ENCODE assay signal across 1 cellular context in genomic region chr2:28392297-28393114, GRCh38.
TF ChIP-seq lines count a peak whose summit lies in the region.

Gene FOSL2, plus strand, starts transcription at chr2:28392858. Its CDS starts 863 bp downstream, at chr2:28393721.

TF ChIP-seq in HepG2, 621 proteins besides CTCF, POLR2A, EP300 and RAD21 (continued from another document and continues in another):
- TF ChIP-seq ZBTB25 (CRISPR knock-in tag; IDR thresholded peaks at IDR 0.05) (peak; percentile 92), MIXL1 (CRISPR knock-in tag; IDR thresholded peaks at IDR 0.05) (peak; percentile 77), ZNF343 (CRISPR knock-in tag; IDR thresholded peaks at IDR 0.05) (no peak), THAP8 (CRISPR knock-in tag; IDR thresholded peaks at IDR 0.05; ENCODE audit: borderline replicate concordance) (no peak), DZIP1 (CRISPR knock-in tag; IDR thresholded peaks at IDR 0.05) (peak; percentile 66; the same call in 1 of the 2 replicates), ZFX (CRISPR knock-in tag; IDR thresholded peaks at IDR 0.05; ENCODE audit: low read depth) (peak; percentile 86), STAT5B (CRISPR knock-in tag; IDR thresholded peaks at IDR 0.05) (0 out of 2 replicates have a peak, but pooled peaks have one; percentile 41), ZNF17 (CRISPR knock-in tag; IDR thresholded peaks at IDR 0.05) (no peak), ZNF10 (CRISPR knock-in tag; IDR thresholded peaks at IDR 0.05; ENCODE audit: borderline replicate concordance, low read depth) (no peak), FOXP4 (CRISPR knock-in tag; IDR thresholded peaks at IDR 0.05) (peak; percentile 80), TFDP2 (CRISPR knock-in tag; IDR thresholded peaks at IDR 0.05) (peak; percentile 85), ZNF33A (CRISPR knock-in tag; IDR thresholded peaks at IDR 0.05; ENCODE audit: borderline replicate concordance) (no peak), ZNF576 (CRISPR knock-in tag; IDR thresholded peaks at IDR 0.05) (no peak), ZNF34 (CRISPR knock-in tag; IDR thresholded peaks at IDR 0.05; ENCODE audit: borderline replicate concordance) (peak; percentile 57; the same call in 1 of the 2 replicates), ZFP41 (CRISPR knock-in tag; IDR thresholded peaks at IDR 0.05; ENCODE audit: borderline replicate concordance) (no peak), LCORL (IDR thresholded peaks at IDR 0.05) (no peak), LCORL (CRISPR knock-in tag; IDR thresholded peaks at IDR 0.05) (peak; percentile 86), MYPOP (CRISPR knock-in tag; IDR thresholded peaks at IDR 0.05) (peak; percentile 97), FOXO4 (CRISPR knock-in tag; conservative IDR thresholded peaks at IDR 0.05) (0 out of 2 replicates have a peak, but pooled peaks have one; percentile 6), RBFOX2 (IDR thresholded peaks at IDR 0.05; ENCODE audit: low read depth, low read length) (peak; percentile 87), MTF1 (CRISPR knock-in tag; IDR thresholded peaks at IDR 0.05) (no peak), E2F5 (CRISPR knock-in tag; conservative IDR thresholded peaks at IDR 0.05) (no peak), MYC (CRISPR knock-in tag; IDR thresholded peaks at IDR 0.05; ENCODE audit: borderline replicate concordance) (peak; percentile 98), SRSF1 (optimal IDR thresholded peaks at IDR 0.05; ENCODE audit: low read depth, low read length) (no peak), ZNF256 (CRISPR knock-in tag; conservative IDR thresholded peaks at IDR 0.05) (no peak), TEF (CRISPR knock-in tag; IDR thresholded peaks at IDR 0.05) (0 out of 2 replicates have a peak, but pooled peaks have one; percentile 15), MAFF (IDR thresholded peaks at IDR 0.05; ENCODE audit: low read depth, low read length) (no peak), ZNF567 (CRISPR knock-in tag; IDR thresholded peaks at IDR 0.05; ENCODE audit: borderline replicate concordance) (peak; percentile 79), HHEX (CRISPR knock-in tag; IDR thresholded peaks at IDR 0.05) (no peak), KLF16 (CRISPR knock-in tag; IDR thresholded peaks at IDR 0.05) (peak in 1 of 2 experiments; percentile 98; a peak in 2 of 4 replicates), ZNF326 (CRISPR knock-in tag; IDR thresholded peaks at IDR 0.05; ENCODE audit: borderline replicate concordance) (no peak), ZBTB43 (CRISPR knock-in tag; conservative IDR thresholded peaks at IDR 0.05) (peak; percentile 66), ZNF484 (CRISPR knock-in tag; IDR thresholded peaks at IDR 0.05; ENCODE audit: borderline replicate concordance, low read depth) (no peak), ZNF282 (IDR thresholded peaks at IDR 0.05; ENCODE audit: partially characterized antibody) (no peak), CENPT (CRISPR knock-in tag; IDR thresholded peaks at IDR 0.05; ENCODE audit: low read depth) (0 out of 2 replicates have a peak, but pooled peaks have one; percentile 56), ZNF775 (CRISPR knock-in tag; IDR thresholded peaks at IDR 0.05; ENCODE audit: borderline replicate concordance) (no peak), MBNL3 (CRISPR knock-in tag; conservative IDR thresholded peaks at IDR 0.05) (no peak), ZHX2 (IDR thresholded peaks at IDR 0.05; ENCODE audit: low read depth) (peak; percentile 64), ZHX2 (CRISPR knock-in tag; IDR thresholded peaks at IDR 0.05; ENCODE audit: borderline replicate concordance) (no peak), CBX1 (IDR thresholded peaks at IDR 0.05; ENCODE audit: low read depth) (peak; percentile 88), KDM2A (CRISPR knock-in tag; IDR thresholded peaks at IDR 0.05; ENCODE audit: borderline replicate concordance, low read depth) (peak; percentile 90; the same call in 1 of the 2 replicates), ZNF207 (IDR thresholded peaks at IDR 0.05; ENCODE audit: borderline replicate concordance) (no peak), NFE2L1 (CRISPR knock-in tag; IDR thresholded peaks at IDR 0.05; ENCODE audit: borderline replicate concordance) (no peak)
